15 cellular contexts compared by ENCODE assay signal in the genomic region with DNA sequence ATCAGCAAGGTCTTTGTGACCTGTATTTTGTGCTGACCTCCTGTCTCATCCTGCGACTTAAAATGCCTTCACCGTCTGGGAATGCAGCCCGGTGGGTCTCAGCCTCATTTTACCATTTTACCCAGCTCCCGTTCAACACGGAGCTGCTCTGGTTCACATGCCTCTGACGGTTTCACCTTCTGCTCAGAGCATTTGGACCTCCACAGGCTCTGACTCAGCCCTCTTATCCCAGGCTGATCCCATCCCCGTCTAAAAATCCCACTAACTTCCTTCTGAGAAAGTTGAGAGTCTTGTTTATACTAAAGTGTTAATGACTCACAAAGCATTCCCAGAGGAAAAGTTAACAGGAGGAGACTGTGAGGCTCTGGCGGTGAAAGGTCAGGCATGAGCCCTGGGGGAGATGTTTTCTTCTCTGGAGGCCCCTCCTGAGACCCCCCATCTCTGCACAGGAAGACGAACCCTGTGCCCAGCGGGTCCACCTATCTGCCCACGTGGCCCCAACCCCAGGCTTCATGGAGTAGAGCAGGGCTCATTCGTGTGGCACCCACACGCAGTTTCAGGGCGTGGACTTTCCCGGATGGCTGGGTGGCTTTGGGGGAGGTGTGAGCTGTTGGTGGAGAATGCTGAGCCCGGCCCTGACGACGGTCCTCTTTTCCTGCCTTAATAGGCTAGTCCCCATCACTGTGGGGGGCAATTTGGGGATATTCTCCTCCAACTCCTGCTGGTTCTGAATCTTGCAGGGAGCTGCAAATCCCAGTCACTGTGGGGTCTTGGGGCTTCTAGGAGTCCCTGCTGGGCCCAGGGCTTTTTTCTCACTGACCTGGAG. TPM values are rescaled to one million over a fixed set of nuclear protein-coding genes. Genes with fewer than 3 reads are reported as not detected.
DNase-seq lines count a peak whose midpoint lies in the region; ATAC-seq and TF ChIP-seq lines count a peak whose summit lies in the region.
"Had no signal": no experiment of that assay in that cellular context is flagged by ENCODE, and none has a peak within 500 bp of the region (broad histone marks: within the 10 kb centered on the region; RNA-seq: fewer than 3 reads in every experiment).

No MANE protein-coding gene starts in this region.

- no peak for ATAC-seq in GM19452 (IDR thresholded peaks at IDR 0.05; ENCODE audit: unreplicated experiment)

- TF ChIP-seq CTCF in Caco-2 (IDR thresholded peaks at IDR 0.05; ENCODE audit: insufficient read depth in 1 of 2, low read depth in 1 of 2, low read length in 1 of 2, severe bottlenecking in 1 of 2, unreplicated experiment in 1 of 2) (no peak), GM13977 (IDR thresholded peaks at IDR 0.05; ENCODE audit: extremely low read depth, insufficient read depth, missing control alignments) (no peak)

- in situ Hi-C loops in GM13977 (cut with MboI; ENCODE audit: low pct_unique_long_range_greater_than_20kb, low sequenced_read_pairs, unreplicated experiment) = loop anchor here (25.0 kb wide), 1 partner anchor 105 kb away; no protein-coding TSS in a partner anchor

- peak overlapping the region; percentile 11 for H3K9ac ChIP-seq in HUES6 (ENCODE audit: low read length)

- H3K4me3 ChIP-seq in Caco-2 (ENCODE audit: low read depth, low read length) (no peak overlapping the region), HUES6 (ENCODE audit: low read depth, low read length) (no peak overlapping the region)
- H3K4me3 ChIP-seq: thoracic aorta had no signal

- H3K4me1 ChIP-seq in Caco-2 = peaks cover 60% of the 10 kb centered on the region
- peaks cover 64% of the 10 kb centered on the region for H3K4me1 ChIP-seq in HUES6 (ENCODE audit: control insufficient read depth, insufficient read depth, low read length)

- CTCF ChIA-PET in Caco-2 (lab: Charles Lee) = interaction anchor here (0.9 to 5.6 kb wide), 3 partner anchors 8 to 149 kb away, joined by 3 to 122 read pairs (median 3); no protein-coding TSS in a partner anchor

- POLR2A ChIA-PET in Caco-2 (lab: Charles Lee) = no interaction called here

- intact Hi-C loops in Caco-2 (cut with micrococcal nuclease; ENCODE audit: unreplicated experiment) = no loop called here

- no peak overlapping the region; the same call in 1 of the 2 replicates for H3K27ac ChIP-seq in HUES6 (ENCODE audit: low read depth, low read length)
- H3K27ac ChIP-seq: thoracic aorta had no signal

- no peak overlapping the region for H3K4me3 Mint-ChIP-seq in Caco-2 (ENCODE audit: unreplicated experiment)
- H3K4me3 Mint-ChIP-seq: immature natural killer cell had no signal

- DNase-seq in Caco-2 (no peak), cerebellar cortex (ENCODE audit: low spot score) (peak; percentile 59), myocyte (ENCODE audit: low read depth) (peak; percentile 53), NCI-H2107 treated with DMSO at 0.1 percent for 48 hours (lab: John Stamatoyannopoulos, UW; ENCODE audit: unreplicated experiment) (no peak), GM13977 (ENCODE audit: low spot score) (no peak), NCI-H510A (lab: John Stamatoyannopoulos, UW) (no peak)
- DNase-seq: activated CD4-positive, alpha-beta T cell treated with anti-CD3 and anti-CD28 coated beads for 1 hour; activated gamma-delta T cell; DMS53; immature natural killer cell; NCI-H1694 treated with DMSO at 0.1 percent for 48 hours; occipital lobe had no signal

- no TSS peak for BruUV-seq in Caco-2 (replicated peaks; lab: Mats Ljungman, UMichigan)

- H3K36me3 ChIP-seq in Caco-2 (ENCODE audit: control insufficient read depth, insufficient read depth, low read length) (no peaks in the 10 kb centered on the region), HUES6 (ENCODE audit: control insufficient read depth, insufficient read depth, low read length) (no peaks in the 10 kb centered on the region)
- H3K36me3 ChIP-seq: thoracic aorta had no signal

- no peaks in the 10 kb centered on the region for H3K27me3 Mint-ChIP-seq in Caco-2 (ENCODE audit: insufficient read depth, unreplicated experiment)

- H3K9me3 ChIP-seq in Caco-2 = no peaks in the 10 kb centered on the region
- no peaks in the 10 kb centered on the region for H3K9me3 ChIP-seq in HUES6 (ENCODE audit: control insufficient read depth, insufficient read depth, low read depth, low read length)
- H3K9me3 ChIP-seq: thoracic aorta had no signal

- H3K4me1 Mint-ChIP-seq in Caco-2 (ENCODE audit: low read depth, unreplicated experiment) = peaks cover 24% of the 10 kb centered on the region
- H3K4me1 Mint-ChIP-seq: immature natural killer cell had no signal

- peak overlapping the region; percentile 54 for H3K27ac Mint-ChIP-seq in Caco-2 (ENCODE audit: unreplicated experiment)
- H3K27ac Mint-ChIP-seq: immature natural killer cell had no signal

- no peaks in the 10 kb centered on the region for H3K9me3 Mint-ChIP-seq in Caco-2 (ENCODE audit: unreplicated experiment)
- H3K9me3 Mint-ChIP-seq: immature natural killer cell had no signal

- no peaks in the 10 kb centered on the region for H3K36me3 Mint-ChIP-seq in Caco-2 (ENCODE audit: insufficient read depth, unreplicated experiment)
- H3K36me3 Mint-ChIP-seq: immature natural killer cell had no signal

- H3K27me3 ChIP-seq in Caco-2 (replicated peaks; ENCODE audit: control insufficient read depth, insufficient read depth, low read length) = no peaks in the 10 kb centered on the region
- no peaks in the 10 kb centered on the region for H3K27me3 ChIP-seq in HUES6 (ENCODE audit: control insufficient read depth, insufficient read depth, low read length)

RNA-seq across cellular contexts. Expression of a gene that starts 3.3 kb away (rescaled TPM):
- total RNA-seq in Caco-2 (2022) (0.42 and 0.54 TPM in 2 replicates), myocyte (not detected in 2 replicates)
- 0.11 TPM for polyA plus RNA-seq in myocyte (2012)
- total RNA-seq: occipital lobe, thoracic aorta had no signal
- polyA plus RNA-seq: immature natural killer cell had no signal

RNA-seq across cellular contexts. Expression of a gene that starts 16.5 kb away (rescaled TPM):
- total RNA-seq in Caco-2 (2022) = 184 and 196 TPM in 2 replicates
- total RNA-seq in myocyte = 28.5 and 36.1 TPM in 2 replicates
- 32.0 TPM for polyA plus RNA-seq in myocyte (2012)

RNA-seq across cellular contexts. Expression of a gene that starts 21.8 kb away (rescaled TPM):
- 2.1 and 2.7 TPM in 2 replicates for total RNA-seq in Caco-2 (2022)
- total RNA-seq in myocyte = not detected in 2 replicates
- polyA plus RNA-seq in myocyte (2012) = 0.16 TPM
- total RNA-seq: thoracic aorta had no signal
- polyA plus RNA-seq: immature natural killer cell had no signal

RNA-seq across cellular contexts. Expression of a gene that starts 40.2 kb away (rescaled TPM):
- total RNA-seq in Caco-2 (2022) (275 and 286 TPM in 2 replicates), myocyte (83.8 and 96.3 TPM in 2 replicates)
- polyA plus RNA-seq in myocyte (2012) = 134 TPM

Comparison
In these comparisons a context has a peak if more than half of its experiments do, and no peak if none do; other contexts are left out.
1. DNase-seq: peak in cerebellar cortex (single experiment) and myocyte (single experiment); none in Caco-2 (0 of 2), NCI-H2107 treated with DMSO at 0.1 percent for 48 hours (single experiment), GM13977 (single experiment) and NCI-H510A (single experiment).